In the genomic region with DNA sequence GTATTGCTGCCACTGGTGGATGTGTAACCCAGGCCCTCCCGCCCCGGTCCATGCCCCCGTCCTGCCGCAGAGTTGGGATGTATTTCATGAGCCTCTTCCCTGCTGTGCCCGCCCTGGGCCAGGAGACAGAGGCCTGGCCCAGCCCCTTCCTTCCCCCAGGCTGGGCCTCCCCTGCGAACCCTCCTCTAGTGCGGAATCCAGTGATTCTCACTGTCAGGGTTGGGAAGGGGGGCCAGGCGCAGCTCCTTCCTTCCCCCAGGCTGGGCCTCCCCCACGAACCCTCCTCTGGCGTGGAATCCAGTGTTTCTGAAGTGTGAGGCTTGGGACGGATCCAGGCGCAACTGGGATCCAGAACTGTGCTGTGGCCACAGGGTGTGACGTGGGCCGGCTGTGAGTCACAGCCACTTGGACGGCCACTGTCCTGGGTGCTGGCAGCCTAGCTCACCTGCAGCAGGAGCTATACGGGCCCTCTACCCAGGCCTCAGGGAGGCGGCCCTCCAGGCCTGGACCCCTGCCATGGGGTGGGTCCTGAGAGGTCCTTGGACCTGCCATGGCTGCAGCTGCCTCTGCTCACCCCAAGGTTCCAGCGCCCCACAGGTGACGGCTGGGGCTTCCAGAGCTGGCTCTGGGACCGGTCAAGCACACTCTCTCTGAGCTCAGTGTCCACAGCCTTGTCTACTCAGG, we compare ENCODE assay signal across 16 cellular contexts. TPM values are rescaled to one million over a fixed set of nuclear protein-coding genes. Genes with fewer than 3 reads are reported as not detected.
DNase-seq lines count a peak whose midpoint lies in the region; ATAC-seq, FAIRE-seq and TF ChIP-seq lines count a peak whose summit lies in the region.
"Had no signal": no experiment of that assay in that cellular context is flagged by ENCODE, and none has a peak within 500 bp of the region (broad histone marks: within the 10 kb centered on the region; RNA-seq: fewer than 3 reads in every experiment).

No MANE protein-coding gene starts in this region.

- no peak overlapping the region for H3K27ac ChIP-seq in right lobe of liver
- H3K27ac ChIP-seq: neutrophil, thoracic aorta had no signal

- no peaks in the 10 kb centered on the region for H3K4me1 Mint-ChIP-seq in activated naive CD4-positive, alpha-beta T cell treated with anti-CD3 and anti-CD28 coated beads, Interleukin-2, amount 10 ng/mL, durations not matched to agents 7 days and 5 days

- CTCF ChIA-PET in activated naive CD4-positive, alpha-beta T cell treated with anti-CD3 and anti-CD28 coated beads, Interleukin-2, amount 10 ng/mL, durations not matched to agents 7 days and 5 days (lab: Charles Lee): no interaction called here

- TF ChIP-seq POLR2A in right lobe of liver (IDR thresholded peaks at IDR 0.05): no peak

- no peak overlapping the region for H3K4me3 Mint-ChIP-seq in activated naive CD4-positive, alpha-beta T cell treated with anti-CD3 and anti-CD28 coated beads, Interleukin-2, amount 10 ng/mL, durations not matched to agents 7 days and 5 days
- H3K4me3 Mint-ChIP-seq: activated T-cell treated with anti-CD3 and anti-CD28 coated beads, Interleukin-2, amount 50 U/mL, for 24 hours had no signal

- no peaks in the 10 kb centered on the region for H3K9me3 Mint-ChIP-seq in activated naive CD4-positive, alpha-beta T cell treated with anti-CD3 and anti-CD28 coated beads, Interleukin-2, amount 10 ng/mL, durations not matched to agents 7 days and 5 days
- H3K9me3 Mint-ChIP-seq: activated T-cell treated with anti-CD3 and anti-CD28 coated beads, Interleukin-2, amount 50 U/mL, for 24 hours had no signal

- ATAC-seq in right lobe of liver (no peak), GM21367 (IDR thresholded peaks at IDR 0.05; ENCODE audit: unreplicated experiment) (no peak)

- H3K27ac Mint-ChIP-seq in activated naive CD4-positive, alpha-beta T cell treated with anti-CD3 and anti-CD28 coated beads, Interleukin-2, amount 10 ng/mL, durations not matched to agents 7 days and 5 days: no peak overlapping the region
- H3K27ac Mint-ChIP-seq: activated T-cell treated with anti-CD3 and anti-CD28 coated beads, Interleukin-2, amount 50 U/mL, for 24 hours had no signal

- H3K27me3 ChIP-seq in right lobe of liver: no peaks in the 10 kb centered on the region

- H3K36me3 ChIP-seq in right lobe of liver: no peaks in the 10 kb centered on the region
- H3K36me3 ChIP-seq: neutrophil, thoracic aorta had no signal

- H3K36me3 Mint-ChIP-seq in activated naive CD4-positive, alpha-beta T cell treated with anti-CD3 and anti-CD28 coated beads, Interleukin-2, amount 10 ng/mL, durations not matched to agents 7 days and 5 days: no peaks in the 10 kb centered on the region

- DNase-seq in activated naive CD4-positive, alpha-beta T cell treated with anti-CD3 and anti-CD28 coated beads, Interleukin-2, amount 10 ng/mL, durations not matched to agents 7 days and 5 days: peak; percentile 13
- no peak for DNase-seq in activated naive CD4-positive, alpha-beta T cell treated with Interleukin-2 at 50 U/mL for 16 hours
- DNase-seq in fibroblast of mammary gland (ENCODE audit: low read depth) (peak; percentile 30), right lobe of liver (peak in 2 of 3 donors; percentile 16 to 39), urothelium cell line (ENCODE audit: low spot score) (no peak), SW 1271 (lab: John Stamatoyannopoulos, UW) (no peak)
- no peak for DNase-seq in activated CD4-positive, alpha-beta T cell treated with anti-CD3 and anti-CD28 coated beads for 48 hours
- DNase-seq: activated T-cell treated with anti-CD3 and anti-CD28 coated beads, Interleukin-2, amount 50 U/mL, for 24 hours; effector CD8-positive, alpha-beta T cell; NCI-H2171 treated with DMSO at 0.1 percent for 48 hours; stimulated activated CD4-positive, alpha-beta T cell treated with anti-CD3 and anti-CD28 coated beads, Interleukin-15, amount 100 ng/mL, for 24 hours had no signal

- peak; percentile 35 for FAIRE-seq in urothelium cell line (lab: Jason Lieb, UNC)
- FAIRE-seq: D721Med had no signal

- no peak overlapping the region for H3K4me3 ChIP-seq in fibroblast of mammary gland (ENCODE audit: control insufficient read depth, low read depth, low read length)
- H3K4me3 ChIP-seq in right lobe of liver: no peak overlapping the region
- H3K4me3 ChIP-seq: thoracic aorta had no signal

- no peaks in the 10 kb centered on the region for H3K9me3 ChIP-seq in right lobe of liver
- H3K9me3 ChIP-seq: thoracic aorta had no signal

- TF ChIP-seq CTCF in fibroblast of mammary gland (conservative IDR thresholded peaks at IDR 0.05; ENCODE audit: control insufficient read depth, insufficient read depth, low read depth, low read length): no peak
- no peak for TF ChIP-seq CTCF in right lobe of liver (IDR thresholded peaks at IDR 0.05)

- intact Hi-C loops in right lobe of liver (cut with DNase I): no loop called here

- peaks cover 20% of the 10 kb centered on the region for H3K27me3 Mint-ChIP-seq in activated naive CD4-positive, alpha-beta T cell treated with anti-CD3 and anti-CD28 coated beads, Interleukin-2, amount 10 ng/mL, durations not matched to agents 7 days and 5 days
- H3K27me3 Mint-ChIP-seq: activated T-cell treated with anti-CD3 and anti-CD28 coated beads, Interleukin-2, amount 50 U/mL, for 24 hours had no signal

- 51% methylated on average over 8 of the region's 20 CpGs for WGBS in right lobe of liver (ENCODE audit: insufficient coverage, low coverage, low lambda C conversion rate, missing lambda C conversion rate)

- no peaks in the 10 kb centered on the region for H3K4me1 ChIP-seq in right lobe of liver

RNA-seq across cellular contexts. Expression of gene COL20A1, which starts 28.3 kb away (rescaled TPM):
- not detected for total RNA-seq in right lobe of liver
- total RNA-seq: thoracic aorta had no signal

RNA-seq across cellular contexts. Expression of gene CHRNA4, which starts 39.9 kb away (rescaled TPM):
- 100 to 1,000 TPM in 1 of 6 experiments, 10 to 100 TPM in 3, 1 to 10 TPM in 2; 4.6 to 165 (median 26.8) TPM for total RNA-seq in right lobe of liver
- total RNA-seq: HT-29, thoracic aorta had no signal

RNA-seq across cellular contexts. Expression of gene ARFGAP1, which starts 48.7 kb away (rescaled TPM):
- total RNA-seq in right lobe of liver: 10 to 100 TPM; 17.4 to 42.8 (median 29.5) TPM

Comparison
In these comparisons a context has a peak if more than half of its experiments do, and no peak if none do; other contexts are left out.
1. DNase-seq: peak in activated naive CD4-positive, alpha-beta T cell treated with anti-CD3 and anti-CD28 coated beads, Interleukin-2, amount 10 ng/mL, durations not matched to agents 7 days and 5 days (single experiment), fibroblast of mammary gland (single experiment) and right lobe of liver (2 of 3); none in activated naive CD4-positive, alpha-beta T cell treated with Interleukin-2 at 50 U/mL for 16 hours (single experiment), urothelium cell line (single experiment), SW 1271 (0 of 2) and activated CD4-positive, alpha-beta T cell treated with anti-CD3 and anti-CD28 coated beads for 48 hours (single experiment).